In genomic region chr21:35234725-35235124, GRCh38 we compare ENCODE assay signal across 1 cellular context.
TF ChIP-seq lines count a peak whose summit lies in the region.

No MANE protein-coding gene starts in this region.

TF ChIP-seq in GM12878, 131 proteins besides CTCF, POLR2A, EP300 and RAD21 (continued from another document):
- no peak for TF ChIP-seq FOXK2 (IDR thresholded peaks at IDR 0.05)
- peak; percentile 95 for TF ChIP-seq RUNX3 (IDR thresholded peaks at IDR 0.05; ENCODE audit: low read length)
- TF ChIP-seq HDAC2 (IDR thresholded peaks at IDR 0.05) = no peak
- TF ChIP-seq NFIC (IDR thresholded peaks at IDR 0.05; ENCODE audit: low read depth, low read length) = peak; percentile 56
- peak; percentile 91 for TF ChIP-seq MEF2A (IDR thresholded peaks at IDR 0.05; ENCODE audit: insufficient read depth, low read depth, low read length)
- no peak for TF ChIP-seq JUNB (IDR thresholded peaks at IDR 0.05)
- TF ChIP-seq RCOR1 (conservative IDR thresholded peaks at IDR 0.05; ENCODE audit: low read depth, low read length) = no peak
- no peak for TF ChIP-seq NKRF (conservative IDR thresholded peaks at IDR 0.05)
- no peak for TF ChIP-seq MLLT1 (IDR thresholded peaks at IDR 0.05)
- no peak for TF ChIP-seq POLR2AphosphoS5 (IDR thresholded peaks at IDR 0.05; ENCODE audit: low read length)
- no peak for TF ChIP-seq ZBTB4 (CRISPR knock-in tag; IDR thresholded peaks at IDR 0.05)
- no peak for TF ChIP-seq TCF7 (IDR thresholded peaks at IDR 0.05; ENCODE audit: borderline replicate concordance)
- TF ChIP-seq HCFC1 (IDR thresholded peaks at IDR 0.05; ENCODE audit: low read length) = no peak
- no peak for TF ChIP-seq EED (IDR thresholded peaks at IDR 0.05; ENCODE audit: low read depth)
- no peak for TF ChIP-seq ZBTB33 (IDR thresholded peaks at IDR 0.05)
- TF ChIP-seq FOS (IDR thresholded peaks at IDR 0.05; ENCODE audit: borderline replicate concordance, extremely low read depth, insufficient read length) = no peak
- TF ChIP-seq IRF5 (IDR thresholded peaks at IDR 0.05; ENCODE audit: borderline replicate concordance) = no peak
- no peak for TF ChIP-seq LARP7 (IDR thresholded peaks at IDR 0.05)
- TF ChIP-seq GABPA (IDR thresholded peaks at IDR 0.05; ENCODE audit: low read depth) = 0 out of 2 replicates have a peak, but pooled peaks have one; percentile 15
- no peak for TF ChIP-seq BCLAF1 (IDR thresholded peaks at IDR 0.05)
- TF ChIP-seq ZNF592 (IDR thresholded peaks at IDR 0.05) = no peak
- TF ChIP-seq SMARCA5 (IDR thresholded peaks at IDR 0.05) = no peak
- no peak for TF ChIP-seq SMC3 (IDR thresholded peaks at IDR 0.05; ENCODE audit: borderline replicate concordance, low read length)
- no peak for TF ChIP-seq MTA3 (IDR thresholded peaks at IDR 0.05; ENCODE audit: borderline replicate concordance, low read length)
- no peak for TF ChIP-seq CHD4 (IDR thresholded peaks at IDR 0.05)
- TF ChIP-seq SP1 (IDR thresholded peaks at IDR 0.05; ENCODE audit: low read depth, low read length) = no peak
- no peak for TF ChIP-seq EZH2 (IDR thresholded peaks at IDR 0.05; ENCODE audit: borderline replicate concordance, control insufficient read depth, low read depth, low read length)
- TF ChIP-seq DPF2 (IDR thresholded peaks at IDR 0.05) = no peak
- TF ChIP-seq POU2F2 (IDR thresholded peaks at IDR 0.05; ENCODE audit: borderline replicate concordance, low read depth, low read length) = no peak
- no peak for TF ChIP-seq MYC (IDR thresholded peaks at IDR 0.05; ENCODE audit: insufficient read depth, insufficient read length, insufficient replicate concordance, low read length, severe bottlenecking)
- TF ChIP-seq E2F4 (IDR thresholded peaks at IDR 0.05; ENCODE audit: low read depth, low read length) = no peak
- TF ChIP-seq BCL3 (IDR thresholded peaks at IDR 0.05; ENCODE audit: borderline replicate concordance, insufficient read depth, low read depth, low read length, poor library complexity, severe bottlenecking) = no peak
- no peak for TF ChIP-seq FOXM1 (IDR thresholded peaks at IDR 0.05; ENCODE audit: low read depth, low read length)
- TF ChIP-seq CREB1 (IDR thresholded peaks at IDR 0.05; ENCODE audit: low read depth) = no peak
TF ChIP-seq in GM12878: peak in this region for 7.
